15 cellular contexts compared by ENCODE assay signal in the genomic region with DNA sequence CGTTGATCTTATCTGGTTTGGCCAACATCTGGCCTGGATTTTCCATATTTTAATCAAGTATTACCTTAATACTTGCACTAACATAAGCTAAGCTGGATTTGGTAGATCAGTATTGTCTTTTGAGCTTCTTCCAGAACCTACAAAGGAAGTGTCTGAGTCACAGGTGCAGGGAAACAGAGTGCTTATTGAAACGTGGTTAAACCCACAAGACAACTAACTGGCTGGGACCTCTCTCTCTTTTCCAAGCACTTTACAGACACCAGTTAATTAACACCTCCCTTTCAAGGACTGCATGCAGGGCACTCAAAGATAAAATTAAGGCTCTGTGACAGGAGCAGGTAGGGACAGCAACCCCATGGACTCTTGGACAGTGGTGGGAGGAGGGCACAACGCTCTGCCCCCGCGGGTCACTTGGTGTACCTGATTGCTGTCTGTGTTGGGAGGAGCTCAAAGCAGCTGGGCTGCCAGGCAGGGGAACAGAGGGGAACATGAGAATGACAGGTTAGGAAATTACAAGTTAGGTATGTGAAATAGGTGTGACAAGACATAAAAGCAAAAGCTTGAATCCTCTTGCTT.
"Had no signal": no experiment of that assay in that cellular context is flagged by ENCODE, and none has a peak within 500 bp of the region (broad histone marks: within the 10 kb centered on the region; RNA-seq: fewer than 3 reads in every experiment).

No MANE protein-coding gene starts in this region.

- H3K27ac ChIP-seq: coronary artery, esophagus muscularis mucosa, gastrocnemius medialis, ovary had no signal

- H3K9me3 ChIP-seq: esophagus muscularis mucosa, gastrocnemius medialis, ovary had no signal

- H3K4me3 ChIP-seq: coronary artery, esophagus muscularis mucosa, gastrocnemius medialis, ovary had no signal

- ATAC-seq: gastrocnemius medialis, left colon, natural killer cell, right cardiac atrium had no signal

- DNase-seq: effector CD4-positive, alpha-beta T cell; gastrocnemius medialis; glutamatergic neuron; islet precursor cell; left colon; natural killer cell; nucleus accumbens; ovary; right cardiac atrium; small intestine; stimulated activated CD4-positive, alpha-beta T cell treated with anti-CD3 and anti-CD28 coated beads, Interleukin-12 subunit alpha, Interleukin-12 subunit beta, amount 100 ng/mL, for 4 hours; stimulated activated naive CD4-positive, alpha-beta T cell treated with Interleukin-2 at 50 U/mL for 16 hours; trophoblast cell had no signal

- H3K4me1 ChIP-seq: gastrocnemius medialis had no signal

- H3K27me3 ChIP-seq: esophagus muscularis mucosa, gastrocnemius medialis, ovary had no signal

- H3K36me3 ChIP-seq: esophagus muscularis mucosa, gastrocnemius medialis, ovary had no signal
